7 cellular contexts compared by ENCODE assay signal in the genomic region with DNA sequence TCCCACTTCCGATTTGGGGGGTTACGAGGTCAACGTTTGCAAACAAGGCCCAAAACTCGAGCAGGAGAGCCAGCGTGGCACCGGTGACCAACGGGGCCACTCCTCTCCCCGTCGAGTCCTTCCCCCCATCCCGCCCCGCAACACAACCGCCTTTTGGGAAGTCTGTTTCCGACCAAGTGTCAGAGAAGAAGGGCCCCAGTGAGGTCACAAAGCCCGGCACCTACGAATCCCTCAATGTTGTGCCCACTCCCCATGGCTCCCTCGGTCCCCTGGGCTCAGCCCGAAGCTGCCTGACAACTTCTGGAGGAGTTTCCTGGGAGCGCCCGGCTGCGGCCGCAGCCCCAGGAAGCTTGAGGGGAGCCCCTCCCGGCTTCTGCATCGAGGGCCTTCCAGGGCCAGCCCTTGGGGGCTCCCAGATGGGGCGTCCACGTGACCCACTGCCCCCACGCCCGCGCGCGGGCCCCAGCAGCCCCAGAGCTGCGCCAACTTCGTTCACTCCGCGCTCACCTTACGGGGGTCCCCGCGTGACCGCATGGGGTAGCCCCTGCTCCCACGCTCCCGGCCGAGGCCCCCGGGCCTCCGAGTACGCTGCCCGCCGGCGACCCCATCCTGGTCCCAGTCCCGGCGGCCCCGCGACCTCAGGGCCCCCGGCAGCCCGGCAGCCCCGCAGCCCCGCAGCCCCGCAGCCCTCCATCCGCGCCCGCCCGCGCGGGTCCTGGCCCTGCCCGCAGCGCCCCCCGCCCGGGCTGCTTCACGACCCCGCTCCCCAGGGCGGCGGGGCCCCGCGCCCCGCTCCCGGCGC. TPM values are rescaled to one million over a fixed set of nuclear protein-coding genes. Genes with fewer than 3 reads are reported as not detected.
DNase-seq lines count a peak whose midpoint lies in the region; TF ChIP-seq lines count a peak whose summit lies in the region.

No MANE protein-coding gene starts in this region.

- DNase-seq in GM12864 (ENCODE audit: low read depth) (no peak), HFF-Myc (ENCODE audit: extremely low read depth, low read depth) (no peak), SJCRH30 (peak; percentile 48 to 61), midbrain (lab: John Stamatoyannopoulos, UW) (peak; percentile 54), ureter (ENCODE audit: low spot score) (peak; percentile 56), NCI-H510A treated with DMSO at 0.1 percent for 48 hours (lab: John Stamatoyannopoulos, UW) (no peak)
- no peak for DNase-seq in effector memory CD4-positive, alpha-beta T cell

- no peak for TF ChIP-seq CTCF in GM12864 (IDR thresholded peaks at IDR 0.05; ENCODE audit: low read depth, low read length, missing control alignments)
- TF ChIP-seq CTCF in HFF-Myc (IDR thresholded peaks at IDR 0.05; ENCODE audit: low read depth, low read length, missing control alignments), result no peak

- H3K4me1 ChIP-seq in SJCRH30, result peaks cover 23% of the 10 kb centered on the region
- H3K4me1 ChIP-seq in effector memory CD4-positive, alpha-beta T cell (ENCODE audit: control insufficient read depth, insufficient read depth, low read length, poor library complexity, severe bottlenecking), result peaks cover 9% of the 10 kb centered on the region

- peaks cover 12% of the 10 kb centered on the region for H3K36me3 ChIP-seq in SJCRH30
- H3K36me3 ChIP-seq in effector memory CD4-positive, alpha-beta T cell (ENCODE audit: control insufficient read depth, insufficient read depth, low read length), result no peaks in the 10 kb centered on the region

- H3K4me3 ChIP-seq in GM12864 (ENCODE audit: low read depth, low read length), result peak overlapping the region; percentile 63
- peak overlapping the region; percentile 80 for H3K4me3 ChIP-seq in HFF-Myc (replicated peaks; ENCODE audit: low read depth, low read length)
- peak overlapping the region; percentile 95 for H3K4me3 ChIP-seq in SJCRH30
- peak overlapping the region; percentile 62 for H3K4me3 ChIP-seq in effector memory CD4-positive, alpha-beta T cell (ENCODE audit: insufficient read depth, low read depth, low read length, poor library complexity, severe bottlenecking)

- no peaks in the 10 kb centered on the region for H3K27me3 ChIP-seq in SJCRH30
- no peaks in the 10 kb centered on the region for H3K27me3 ChIP-seq in effector memory CD4-positive, alpha-beta T cell (replicated peaks; ENCODE audit: control insufficient read depth, insufficient read depth, low read length, poor library complexity, severe bottlenecking)

- H3K27ac ChIP-seq in SJCRH30, result peak overlapping the region; percentile 94
- H3K27ac ChIP-seq in effector memory CD4-positive, alpha-beta T cell (ENCODE audit: insufficient read depth, low read length, poor library complexity, severe bottlenecking), result no peak overlapping the region

- no peaks in the 10 kb centered on the region for H3K9me3 ChIP-seq in SJCRH30 (replicated peaks)
- H3K9me3 ChIP-seq in effector memory CD4-positive, alpha-beta T cell (ENCODE audit: control insufficient read depth, low read length), result no peaks in the 10 kb centered on the region

RNA-seq across cellular contexts. Expression of gene CDK2AP1, which starts 1.1 kb away (rescaled TPM):
- total RNA-seq in SJCRH30 (2014; rRNA removed; shearing (Covaris generic)), result 369 and 389 TPM in 2 replicates
- total RNA-seq in ureter, result 144 TPM

RNA-seq across cellular contexts. Expression of gene MTRFR, which starts 37.3 kb away (rescaled TPM):
- 16.9 and 19.8 TPM in 2 replicates for total RNA-seq in SJCRH30 (2014; rRNA removed; shearing (Covaris generic))
- total RNA-seq in ureter, result 14.6 TPM

RNA-seq across cellular contexts. Expression of gene MPHOSPH9, which starts 37.6 kb away (rescaled TPM):
- 68.7 and 78.2 TPM in 2 replicates for total RNA-seq in SJCRH30 (2014; rRNA removed; shearing (Covaris generic))
- total RNA-seq in ureter, result 30.4 TPM

Comparison
In these comparisons a context has a peak if more than half of its experiments do, and no peak if none do; other contexts are left out.
1. DNase-seq: peak in SJCRH30 (2 of 2), midbrain (single experiment) and ureter (single experiment); none in GM12864 (single experiment), HFF-Myc (single experiment), effector memory CD4-positive, alpha-beta T cell (0 of 3) and NCI-H510A treated with DMSO at 0.1 percent for 48 hours (single experiment).
2. Peak in every context shown above with its lines, with median percentiles within 50 percentile points of each other: H3K4me3 ChIP-seq.